In the genomic region with DNA sequence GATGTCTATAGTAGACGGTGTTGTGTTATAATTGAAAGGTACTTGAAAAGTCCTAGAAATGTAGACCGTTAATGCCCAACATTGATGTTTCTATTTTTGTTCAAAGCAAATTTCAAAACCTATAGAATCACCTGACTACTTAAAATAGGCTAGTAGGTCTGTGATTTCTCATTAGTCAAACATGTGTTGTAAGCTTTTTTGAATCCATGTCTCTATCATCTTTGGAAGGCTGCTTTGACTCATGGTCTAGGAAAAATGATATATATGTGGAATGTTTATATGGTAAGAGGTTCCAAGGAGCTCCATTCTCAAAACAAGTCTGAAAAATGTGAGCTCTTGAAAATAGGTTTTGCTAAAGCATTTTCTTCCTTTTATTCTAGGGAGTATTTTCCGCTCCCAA, we compare ENCODE assay signal across 20 cellular contexts.
"Had no signal": no experiment of that assay in that cellular context is flagged by ENCODE, and none has a peak within 500 bp of the region (broad histone marks: within the 10 kb centered on the region; RNA-seq: fewer than 3 reads in every experiment).

No MANE protein-coding gene starts in this region.

- H3K9me3 Mint-ChIP-seq: activated T-helper 1 cell treated with anti-CD3 and anti-CD28 coated beads, Interleukin-12 subunit alpha, Interleukin-12 subunit beta, Interleukin-2, Interleukin-4 antibody, amounts not matched to agents 30 ng/mL and 10 ng/mL and 1 ng/mL, durations not matched to agents 14 hours and 24 hours and 36 hours; central memory CD8-positive, alpha-beta T cell; stimulated activated naive CD8-positive, alpha-beta T cell treated with anti-CD3 and anti-CD28 coated beads, Interleukin-15, Interleukin-2, amounts not matched to agents 100 ng/mL and 50 ng/mL, for 24 hours; WTC11 had no signal

- H3K27me3 Mint-ChIP-seq: central memory CD8-positive, alpha-beta T cell; natural killer cell treated with Interleukin-12 subunit alpha and Interleukin-12 subunit beta and Interleukin-15 and Interleukin-18, amount 100 ng/mL, for 72 hours; stimulated activated naive CD8-positive, alpha-beta T cell treated with anti-CD3 and anti-CD28 coated beads, Interleukin-15, Interleukin-2, amounts not matched to agents 100 ng/mL and 50 ng/mL, for 24 hours had no signal

- H3K4me3 ChIP-seq: adrenal gland, body of pancreas, heart right ventricle, left lung, psoas muscle, sigmoid colon, upper lobe of right lung had no signal

- H3K36me3 Mint-ChIP-seq: WTC11 had no signal

- H3K27ac Mint-ChIP-seq: activated T-helper 1 cell treated with anti-CD3 and anti-CD28 coated beads, Interleukin-12 subunit alpha, Interleukin-12 subunit beta, Interleukin-2, Interleukin-4 antibody, amounts not matched to agents 30 ng/mL and 10 ng/mL and 1 ng/mL, durations not matched to agents 14 hours and 24 hours and 36 hours; natural killer cell treated with Interleukin-12 subunit alpha and Interleukin-12 subunit beta and Interleukin-15 and Interleukin-18, amount 100 ng/mL, for 72 hours; stimulated activated naive CD8-positive, alpha-beta T cell treated with anti-CD3 and anti-CD28 coated beads, Interleukin-15, Interleukin-2, amounts not matched to agents 100 ng/mL and 50 ng/mL, for 24 hours; WTC11 had no signal

- H3K27me3 ChIP-seq: adrenal gland, body of pancreas, heart right ventricle, left lung, sigmoid colon, upper lobe of right lung had no signal

- H3K27ac ChIP-seq: adrenal gland, body of pancreas, heart right ventricle, left lung, psoas muscle, upper lobe of right lung had no signal

- FAIRE-seq: frontal cortex had no signal

- H3K4me3 Mint-ChIP-seq: activated T-helper 1 cell treated with anti-CD3 and anti-CD28 coated beads, Interleukin-12 subunit alpha, Interleukin-12 subunit beta, Interleukin-2, Interleukin-4 antibody, amounts not matched to agents 30 ng/mL and 10 ng/mL and 1 ng/mL, durations not matched to agents 14 hours and 24 hours and 36 hours; central memory CD8-positive, alpha-beta T cell; natural killer cell treated with Interleukin-12 subunit alpha and Interleukin-12 subunit beta and Interleukin-15 and Interleukin-18, amount 100 ng/mL, for 72 hours; stimulated activated naive CD8-positive, alpha-beta T cell treated with anti-CD3 and anti-CD28 coated beads, Interleukin-15, Interleukin-2, amounts not matched to agents 100 ng/mL and 50 ng/mL, for 24 hours; WTC11 had no signal

- H3K4me1 ChIP-seq: body of pancreas, upper lobe of right lung had no signal

- ATAC-seq: body of pancreas; heart right ventricle; left lung; natural killer cell treated with Interleukin-12 subunit alpha and Interleukin-12 subunit beta and Interleukin-15 and Interleukin-18, amount 100 ng/mL, for 72 hours; psoas muscle; upper lobe of right lung; WTC11 had no signal

- DNase-seq: activated CD4-positive, alpha-beta T cell treated with anti-CD3 and anti-CD28 coated beads for 48 hours; activated naive CD4-positive, alpha-beta T cell; adrenal gland; body of pancreas; dermis blood vessel endothelial cell; heart right ventricle; islet precursor cell; left lung; psoas muscle; sigmoid colon; stimulated activated CD4-positive, alpha-beta T cell treated with anti-CD3 and anti-CD28 coated beads, Interleukin-4, amount 100 ng/mL, for 1 hour; stimulated activated CD8-positive, alpha-beta memory T cell treated with anti-CD3 and anti-CD28 coated beads, Interleukin-4, amount 100 ng/mL, for 48 hours; T-helper 1 cell; upper lobe of right lung had no signal

- H3K9me3 ChIP-seq: adrenal gland, body of pancreas, heart right ventricle, left lung, psoas muscle, sigmoid colon, upper lobe of right lung had no signal

- H3K36me3 ChIP-seq: adrenal gland, upper lobe of right lung had no signal
